ENCODE assay signal across 33 cellular contexts in genomic region chr17:70114405-70114804, GRCh38. TPM values are rescaled to one million over a fixed set of nuclear protein-coding genes. Genes with fewer than 3 reads are reported as not detected.
"Had no signal": no experiment of that assay in that cellular context is flagged by ENCODE, and none has a peak within 500 bp of the region (broad histone marks: within the 10 kb centered on the region; RNA-seq: fewer than 3 reads in every experiment).

No MANE protein-coding gene starts in this region.

- DNase-seq: activated CD4-positive, alpha-beta memory T cell treated with anti-CD3 and anti-CD28 coated beads, Interleukin-2, amount 10 ng/mL, durations not matched to agents 7 days and 5 days; activated CD4-positive, alpha-beta T cell treated with anti-CD3 and anti-CD28 coated beads for 1 hour; activated CD4-positive, alpha-beta T cell treated with anti-CD3 and anti-CD28 coated beads for 4 hours; activated CD4-positive, alpha-beta T cell treated with anti-CD3 and anti-CD28 coated beads, Interleukin-2, amount 10 ng/mL, durations not matched to agents 7 days and 5 days; activated CD4-positive, alpha-beta T cell treated with anti-CD3 and anti-CD28 coated beads, Interleukin-2, amount 50 U/mL, for 4 hours; activated CD8-positive, alpha-beta memory T cell treated with anti-CD3 and anti-CD28 coated beads, Interleukin-2, amount 50 U/mL, for 48 hours; activated gamma-delta T cell; activated naive CD4-positive, alpha-beta T cell; activated naive CD4-positive, alpha-beta T cell treated with anti-CD3 and anti-CD28 coated beads, Interleukin-2, amount 10 ng/mL, durations not matched to agents 7 days and 5 days; activated naive CD8-positive, alpha-beta T cell treated with anti-CD3 and anti-CD28 coated beads, Interleukin-2, amount 10 ng/mL, durations not matched to agents 7 days and 5 days; activated T-cell treated with anti-CD3 and anti-CD28 coated beads for 4 hours; activated T-cell treated with anti-CD3 and anti-CD28 coated beads, Interleukin-2, amount 50 U/mL, for 24 hours; activated T-cell treated with anti-CD3 and anti-CD28 coated beads, Interleukin-2, amount 50 U/mL, for 72 hours; dorsolateral prefrontal cortex; effector memory CD4-positive, alpha-beta T cell; endodermal cell; erythroblast; esophagus squamous epithelium; foreskin melanocyte; T-helper 2 cell had no signal

- H3K4me1 ChIP-seq: breast epithelium had no signal

- H3K27me3 ChIP-seq: ascending aorta, breast epithelium, dorsolateral prefrontal cortex, esophagus squamous epithelium, gastroesophageal sphincter had no signal

- H3K9me3 Mint-ChIP-seq: activated CD4-positive, alpha-beta memory T cell treated with anti-CD3 and anti-CD28 coated beads, Interleukin-2, amount 10 ng/mL, durations not matched to agents 7 days and 5 days; activated CD4-positive, alpha-beta T cell treated with anti-CD3 and anti-CD28 coated beads, Interleukin-2, amount 10 ng/mL, durations not matched to agents 7 days and 5 days; activated naive CD4-positive, alpha-beta T cell treated with anti-CD3 and anti-CD28 coated beads, Interleukin-2, amount 10 ng/mL, durations not matched to agents 7 days and 5 days; activated naive CD8-positive, alpha-beta T cell treated with anti-CD3 and anti-CD28 coated beads, Interleukin-2, amount 10 ng/mL, durations not matched to agents 7 days and 5 days; activated T-cell treated with anti-CD3 and anti-CD28 coated beads, Interleukin-2, amount 50 U/mL, for 72 hours had no signal

- H3K27ac ChIP-seq: ascending aorta, coronary artery, dorsolateral prefrontal cortex, esophagus squamous epithelium had no signal

- H3K36me3 ChIP-seq: ascending aorta, breast epithelium, esophagus squamous epithelium, gastroesophageal sphincter had no signal

- H3K4me1 Mint-ChIP-seq: activated CD4-positive, alpha-beta memory T cell treated with anti-CD3 and anti-CD28 coated beads, Interleukin-2, amount 10 ng/mL, durations not matched to agents 7 days and 5 days; activated CD4-positive, alpha-beta T cell treated with anti-CD3 and anti-CD28 coated beads, Interleukin-2, amount 10 ng/mL, durations not matched to agents 7 days and 5 days; activated naive CD4-positive, alpha-beta T cell treated with anti-CD3 and anti-CD28 coated beads, Interleukin-2, amount 10 ng/mL, durations not matched to agents 7 days and 5 days; activated naive CD8-positive, alpha-beta T cell treated with anti-CD3 and anti-CD28 coated beads, Interleukin-2, amount 10 ng/mL, durations not matched to agents 7 days and 5 days; central memory CD8-positive, alpha-beta T cell; WTC11 had no signal

- H3K4me3 ChIP-seq: ascending aorta, breast epithelium, coronary artery, dorsolateral prefrontal cortex, esophagus squamous epithelium, gastroesophageal sphincter had no signal

- H3K27me3 Mint-ChIP-seq: activated CD4-positive, alpha-beta memory T cell treated with anti-CD3 and anti-CD28 coated beads, Interleukin-2, amount 10 ng/mL, durations not matched to agents 7 days and 5 days; activated CD4-positive, alpha-beta T cell treated with anti-CD3 and anti-CD28 coated beads, Interleukin-2, amount 10 ng/mL, durations not matched to agents 7 days and 5 days; activated naive CD8-positive, alpha-beta T cell treated with anti-CD3 and anti-CD28 coated beads, Interleukin-2, amount 10 ng/mL, durations not matched to agents 7 days and 5 days; brain; central memory CD8-positive, alpha-beta T cell; dendritic cell treated with granulocyte-macrophage colony-stimulating factor and Interleukin-4, amounts not matched to agents 40 ng/mL and 50 ng/mL, for 4 days had no signal

- H3K4me3 Mint-ChIP-seq: activated CD4-positive, alpha-beta memory T cell treated with anti-CD3 and anti-CD28 coated beads, Interleukin-2, amount 10 ng/mL, durations not matched to agents 7 days and 5 days; activated CD4-positive, alpha-beta T cell treated with anti-CD3 and anti-CD28 coated beads, Interleukin-2, amount 10 ng/mL, durations not matched to agents 7 days and 5 days; activated naive CD4-positive, alpha-beta T cell treated with anti-CD3 and anti-CD28 coated beads, Interleukin-2, amount 10 ng/mL, durations not matched to agents 7 days and 5 days; activated naive CD8-positive, alpha-beta T cell treated with anti-CD3 and anti-CD28 coated beads, Interleukin-2, amount 10 ng/mL, durations not matched to agents 7 days and 5 days; activated T-cell treated with anti-CD3 and anti-CD28 coated beads, Interleukin-2, amount 50 U/mL, for 24 hours; activated T-cell treated with anti-CD3 and anti-CD28 coated beads, Interleukin-2, amount 50 U/mL, for 72 hours; brain; central memory CD8-positive, alpha-beta T cell; dendritic cell treated with granulocyte-macrophage colony-stimulating factor and Interleukin-4, amounts not matched to agents 40 ng/mL and 50 ng/mL, for 4 days; endodermal cell; WTC11 had no signal

- H3K36me3 Mint-ChIP-seq: activated naive CD4-positive, alpha-beta T cell treated with anti-CD3 and anti-CD28 coated beads, Interleukin-2, amount 10 ng/mL, durations not matched to agents 7 days and 5 days; activated naive CD4-positive, alpha-beta T cell treated with anti-CD3 and anti-CD28 coated beads, Interleukin-2, amount 50 U/mL, for 72 hours; activated naive CD8-positive, alpha-beta T cell treated with anti-CD3 and anti-CD28 coated beads, Interleukin-2, amount 10 ng/mL, durations not matched to agents 7 days and 5 days; brain had no signal

- H3K9me3 ChIP-seq: ascending aorta, esophagus squamous epithelium, gastroesophageal sphincter had no signal

- H3K27ac Mint-ChIP-seq: activated CD4-positive, alpha-beta memory T cell treated with anti-CD3 and anti-CD28 coated beads, Interleukin-2, amount 10 ng/mL, durations not matched to agents 7 days and 5 days; activated CD4-positive, alpha-beta T cell treated with anti-CD3 and anti-CD28 coated beads, Interleukin-2, amount 10 ng/mL, durations not matched to agents 7 days and 5 days; activated naive CD4-positive, alpha-beta T cell treated with anti-CD3 and anti-CD28 coated beads, Interleukin-2, amount 10 ng/mL, durations not matched to agents 7 days and 5 days; activated naive CD4-positive, alpha-beta T cell treated with anti-CD3 and anti-CD28 coated beads, Interleukin-2, amount 50 U/mL, for 72 hours; activated naive CD8-positive, alpha-beta T cell treated with anti-CD3 and anti-CD28 coated beads, Interleukin-2, amount 10 ng/mL, durations not matched to agents 7 days and 5 days; activated T-cell treated with anti-CD3 and anti-CD28 coated beads, Interleukin-2, amount 50 U/mL, for 24 hours; activated T-cell treated with anti-CD3 and anti-CD28 coated beads, Interleukin-2, amount 50 U/mL, for 72 hours; dendritic cell treated with granulocyte-macrophage colony-stimulating factor and Interleukin-4, amounts not matched to agents 40 ng/mL and 50 ng/mL, for 4 days; endodermal cell; WTC11 had no signal

RNA-seq across cellular contexts. Expression of gene KCNJ16, which starts 39.4 kb away (rescaled TPM):
- total RNA-seq: activated CD4-positive, alpha-beta memory T cell treated with anti-CD3 and anti-CD28 coated beads, Interleukin-2, amount 10 ng/mL, durations not matched to agents 7 days and 5 days; activated CD4-positive, alpha-beta T cell treated with anti-CD3 and anti-CD28 coated beads, Interleukin-2, amount 10 ng/mL, durations not matched to agents 7 days and 5 days; activated naive CD4-positive, alpha-beta T cell treated with anti-CD3 and anti-CD28 coated beads, Interleukin-2, amount 50 U/mL, for 72 hours; activated naive CD8-positive, alpha-beta T cell treated with anti-CD3 and anti-CD28 coated beads, Interleukin-2, amount 10 ng/mL, durations not matched to agents 7 days and 5 days; activated T-cell treated with anti-CD3 and anti-CD28 coated beads, Interleukin-2, amount 50 U/mL, for 72 hours; ascending aorta; cardiac septum; fibroblast of lung; fibroblast of villous mesenchyme; T-helper 1 cell treated with Interleukin-12 subunit alpha and Interleukin-12 subunit beta and Interleukin-4 antibody, amounts not matched to agents 30 ng/mL and 1 ng/mL, for 36 hours; WTC11 had no signal
- polyA plus RNA-seq: fibroblast of lung had no signal

RNA-seq across cellular contexts. Expression of gene KCNJ2, which starts 54.9 kb away (rescaled TPM):
- total RNA-seq: activated CD4-positive, alpha-beta memory T cell treated with anti-CD3 and anti-CD28 coated beads, Interleukin-2, amount 10 ng/mL, durations not matched to agents 7 days and 5 days; activated CD4-positive, alpha-beta T cell treated with anti-CD3 and anti-CD28 coated beads, Interleukin-2, amount 10 ng/mL, durations not matched to agents 7 days and 5 days; activated naive CD8-positive, alpha-beta T cell treated with anti-CD3 and anti-CD28 coated beads, Interleukin-2, amount 10 ng/mL, durations not matched to agents 7 days and 5 days; activated T-cell treated with anti-CD3 and anti-CD28 coated beads, Interleukin-2, amount 50 U/mL, for 72 hours; T-helper 1 cell treated with Interleukin-12 subunit alpha and Interleukin-12 subunit beta and Interleukin-4 antibody, amounts not matched to agents 30 ng/mL and 1 ng/mL, for 36 hours had no signal
